Comparison of ENCODE assay signal across 1 cellular context in genomic region chr3:12395349-12396012, GRCh38.
A peak's percentile ranks its signal among the peaks of the same experiment; 100 is the strongest.
TF ChIP-seq lines count a peak whose summit lies in the region.

No MANE protein-coding gene starts in this region.

TF ChIP-seq in GM12878, 131 proteins besides CTCF, POLR2A, EP300 and RAD21 (continued from another document):
- TF ChIP-seq ZBTB33 (IDR thresholded peaks at IDR 0.05) (no peak), MLLT1 (IDR thresholded peaks at IDR 0.05) (no peak), ASH2L (IDR thresholded peaks at IDR 0.05; ENCODE audit: borderline replicate concordance, low read depth) (no peak), ZBED1 (IDR thresholded peaks at IDR 0.05; ENCODE audit: borderline replicate concordance) (0 out of 2 replicates have a peak, but pooled peaks have one; percentile 64), HDAC2 (IDR thresholded peaks at IDR 0.05) (no peak), STAT3 (IDR thresholded peaks at IDR 0.05; ENCODE audit: low read depth, low read length) (no peak), IRF4 (IDR thresholded peaks at IDR 0.05; ENCODE audit: low read depth, low read length) (peak; percentile 41; the same call in 1 of the 2 replicates), SKIL (IDR thresholded peaks at IDR 0.05; ENCODE audit: low read depth, poor library complexity, severe bottlenecking) (peak; percentile 96), NBN (IDR thresholded peaks at IDR 0.05) (peak; percentile 51; the same call in 1 of the 2 replicates), SUZ12 (IDR thresholded peaks at IDR 0.05; ENCODE audit: unreplicated experiment) (no peak), RB1 (IDR thresholded peaks at IDR 0.05; ENCODE audit: borderline replicate concordance) (no peak), CREM (IDR thresholded peaks at IDR 0.05; ENCODE audit: low read depth) (peak; percentile 39; the same call in 1 of the 2 replicates), ATF7 (IDR thresholded peaks at IDR 0.05; ENCODE audit: low read depth) (peak; percentile 44; the same call in 1 of the 2 replicates), FOS (IDR thresholded peaks at IDR 0.05; ENCODE audit: borderline replicate concordance, extremely low read depth, insufficient read length) (no peak), BMI1 (IDR thresholded peaks at IDR 0.05; ENCODE audit: borderline replicate concordance) (no peak), CEBPB (IDR thresholded peaks at IDR 0.05; ENCODE audit: borderline replicate concordance in 1 of 2, low read depth in 2 of 2, low read length in 2 of 2) (0 out of 4 replicates have a peak, but pooled peaks of 1 of the 2 experiments have one; percentile 26), MTA2 (IDR thresholded peaks at IDR 0.05; ENCODE audit: low read depth) (peak; percentile 37; the same call in 1 of the 2 replicates), EED (IDR thresholded peaks at IDR 0.05; ENCODE audit: low read depth) (no peak), JUND (IDR thresholded peaks at IDR 0.05; ENCODE audit: low read depth, low read length) (peak; percentile 54; the same call in 1 of the 2 replicates), FOXM1 (IDR thresholded peaks at IDR 0.05; ENCODE audit: low read depth, low read length) (peak; percentile 54; the same call in 1 of the 2 replicates), RUNX3 (IDR thresholded peaks at IDR 0.05; ENCODE audit: low read length) (peak; percentile 38), ZNF687 (IDR thresholded peaks at IDR 0.05) (no peak), KDM1A (IDR thresholded peaks at IDR 0.05; ENCODE audit: borderline replicate concordance) (no peak), HDGF (IDR thresholded peaks at IDR 0.05) (no peak), TBL1XR1 (IDR thresholded peaks at IDR 0.05; ENCODE audit: low read depth, low read length) (0 out of 2 replicates have a peak, but pooled peaks have one; percentile 33), BCL11A (IDR thresholded peaks at IDR 0.05; ENCODE audit: low read depth, low read length) (0 out of 2 replicates have a peak, but pooled peaks have one; percentile 43), WRNIP1 (IDR thresholded peaks at IDR 0.05; ENCODE audit: borderline replicate concordance, low read depth, low read length) (no peak)
